Comparison of ENCODE assay signal across 13 cellular contexts in genomic region chr10:117460846-117461765, GRCh38.
DNase-seq lines count a peak whose midpoint lies in the region; ATAC-seq and TF ChIP-seq lines count a peak whose summit lies in the region.
"Had no signal": no experiment of that assay in that cellular context is flagged by ENCODE, and none has a peak within 500 bp of the region (broad histone marks: within the 10 kb centered on the region; RNA-seq: fewer than 3 reads in every experiment).

No MANE protein-coding gene starts in this region.

- CTCF ChIA-PET in mammary epithelial cell (lab: Charles Lee; ENCODE audit: low non-redundant PET), result interaction anchor here (0.6 kb wide), 1 partner anchor 52 kb away, joined by 6 read pairs; no protein-coding TSS in a partner anchor

- ATAC-seq in mucosa of descending colon (peak; percentile 28), GM21528 (IDR thresholded peaks at IDR 0.05; ENCODE audit: low FRiP score, unreplicated experiment) (no peak)
- ATAC-seq: activated naive CD8-positive, alpha-beta T cell treated with anti-CD3 and anti-CD28 coated beads, Interleukin-2, amount 50 U/mL, for 24 hours; CD8-positive, alpha-beta T cell had no signal

- H4K20me1 ChIP-seq in mammary epithelial cell (ENCODE audit: insufficient read depth, low read length), result no peaks in the 10 kb centered on the region

- H3K4me1 ChIP-seq in mammary epithelial cell (ENCODE audit: insufficient read depth, low read length) (peaks cover 31% of the 10 kb centered on the region), mucosa of descending colon (ENCODE audit: low read depth) (no peaks in the 10 kb centered on the region), urinary bladder (ENCODE audit: insufficient read depth) (no peaks in the 10 kb centered on the region), ovary (ENCODE audit: insufficient read depth) (no peaks in the 10 kb centered on the region)

- H3K4me2 ChIP-seq in mammary epithelial cell (ENCODE audit: insufficient read depth, low read depth, low read length), result no peak overlapping the region

- H3K9me3 ChIP-seq in mammary epithelial cell (replicated peaks; ENCODE audit: insufficient read depth, low read length) (peaks cover 9% of the 10 kb centered on the region), mucosa of descending colon (no peaks in the 10 kb centered on the region), ovary (no peaks in the 10 kb centered on the region)

- H3K4me3 ChIP-seq in mammary epithelial cell (replicated peaks in 1 of 3; ENCODE audit: insufficient read depth in 1 of 3, low read depth in 2 of 3, low read length in 3 of 3) (no peak overlapping the region), mucosa of descending colon (no peak overlapping the region), urinary bladder (ENCODE audit: low read depth, low read length) (no peak overlapping the region), ovary (no peak overlapping the region)

- TF ChIP-seq POLR2A in ovary (IDR thresholded peaks at IDR 0.05), result no peak

- no TSS peak for BruUV-seq in mammary epithelial cell (replicated peaks; lab: Mats Ljungman, UMichigan)

- in situ Hi-C loops in mammary epithelial cell (cut with MboI; ENCODE audit: low sequenced_read_pairs in 2 of 2), result no loop called here

- intact Hi-C loops in mammary epithelial cell (cut with micrococcal nuclease), result no loop called here
- intact Hi-C loops in mucosa of descending colon (cut with DNase I, micrococcal nuclease), result no loop called here
- intact Hi-C loops in ovary (cut with DNase I), result no loop called here

- no peak for TF ChIP-seq EP300 in ovary (IDR thresholded peaks at IDR 0.05)

- H3K27ac ChIP-seq in mammary epithelial cell (ENCODE audit: insufficient read depth, low read depth, low read length) (peak overlapping the region; percentile 62), urinary bladder (ENCODE audit: low read depth) (peak overlapping the region; percentile 19), ovary (no peak overlapping the region)

- TF ChIP-seq CTCF in mammary epithelial cell (conservative IDR thresholded peaks at IDR 0.05 in 1 of 2, IDR thresholded peaks at IDR 0.05 in 1 of 2; ENCODE audit: extremely low read depth in 1 of 2, insufficient read depth in 1 of 2, low read depth in 1 of 2, low read length in 2 of 2) (no peak), mucosa of descending colon (IDR thresholded peaks at IDR 0.05) (no peak), ovary (IDR thresholded peaks at IDR 0.05) (no peak)

- peak overlapping the region; percentile 59 for H3K9ac ChIP-seq in mammary epithelial cell (ENCODE audit: insufficient read depth, low read length)

- H3K79me2 ChIP-seq in mammary epithelial cell (ENCODE audit: insufficient read depth, low read length), result no peaks in the 10 kb centered on the region

- DNase-seq in GM04504 (ENCODE audit: low read depth) (peak; percentile 95), mammary epithelial cell (no peak), mucosa of descending colon (no peak), CD1c-positive myeloid dendritic cell (ENCODE audit: extremely low spot score) (no peak), activated gamma-delta T cell (lab: John Stamatoyannopoulos, UW) (no peak), ovary (no peak)
- DNase-seq: activated CD4-positive, alpha-beta T cell treated with anti-CD3 and anti-CD28 coated beads for 1 hour; activated naive CD8-positive, alpha-beta T cell treated with anti-CD3 and anti-CD28 coated beads, Interleukin-2, amount 50 U/mL, for 24 hours; CD8-positive, alpha-beta T cell; NCI-H1105 treated with DMSO at 0.1 percent for 48 hours; stimulated activated CD4-positive, alpha-beta T cell treated with anti-CD3 and anti-CD28 coated beads, Interleukin-2, amount 100 ng/mL, for 48 hours had no signal

- H3K36me3 ChIP-seq in mammary epithelial cell (ENCODE audit: insufficient read depth, low read length) (no peaks in the 10 kb centered on the region), mucosa of descending colon (ENCODE audit: low read depth) (no peaks in the 10 kb centered on the region), urinary bladder (ENCODE audit: insufficient read depth) (no peaks in the 10 kb centered on the region), ovary (no peaks in the 10 kb centered on the region)

- H3K27me3 ChIP-seq in mammary epithelial cell (ENCODE audit: insufficient read depth, low read length), result no peaks in the 10 kb centered on the region
- no peaks in the 10 kb centered on the region for H3K27me3 ChIP-seq in ovary

- no peak overlapping the region for H2AFZ ChIP-seq in mammary epithelial cell (ENCODE audit: low read depth, low read length)

- dilution Hi-C loops in mammary epithelial cell (cut with HindIII; ENCODE audit: low sequenced_read_pairs), result no loop called here

- 94% methylated on average over 7 of the region's 7 CpGs for WGBS in mammary epithelial cell (ENCODE audit: low coverage, missing lambda C conversion rate)
- 43% methylated on average over 7 of the region's 7 CpGs for WGBS in urinary bladder
- WGBS in ovary, 3 donors, result 54 to 79% (median 69%) methylated on average over 7 of the region's 7 CpGs

Comparison
In these comparisons a context has a peak if more than half of its experiments do, and no peak if none do; other contexts are left out.
1. H3K27ac ChIP-seq: peak in mammary epithelial cell (single experiment) and urinary bladder (single experiment); none in ovary (0 of 2).